In genomic region chr9:137545123-137545522, GRCh38 we compare ENCODE assay signal across 1 cellular context.
TF ChIP-seq lines count a peak whose summit lies in the region.

No MANE protein-coding gene starts in this region.

TF ChIP-seq in HepG2, 621 proteins besides CTCF, POLR2A, EP300 and RAD21:
- TF ChIP-seq CSRNP1 (CRISPR knock-in tag; IDR thresholded peaks at IDR 0.05) (no peak), ZNF280B (CRISPR knock-in tag; IDR thresholded peaks at IDR 0.05; ENCODE audit: borderline replicate concordance) (peak; percentile 10; the same call in 1 of the 2 replicates), ZNF317 (CRISPR knock-in tag; IDR thresholded peaks at IDR 0.05) (no peak), FUBP1 (CRISPR knock-in tag; IDR thresholded peaks at IDR 0.05; ENCODE audit: borderline replicate concordance) (no peak), BCL6 (CRISPR knock-in tag; IDR thresholded peaks at IDR 0.05) (peak; percentile 59; the same call in 1 of the 2 replicates)
